ENCODE assay signal across 8 cellular contexts in genomic region chr1:966603-967295, GRCh38. TPM values are rescaled to one million over a fixed set of nuclear protein-coding genes. Genes with fewer than 3 reads are reported as not detected.
DNase-seq lines count a peak whose midpoint lies in the region; ATAC-seq, FAIRE-seq and TF ChIP-seq lines count a peak whose summit lies in the region.

No MANE protein-coding gene starts in this region.

- FAIRE-seq in RCC 7860 (lab: Jason Lieb, UNC), result no peak

- H3K4me3 ChIP-seq in prostate gland (peak overlapping the region; percentile 47 to 55), urinary bladder (ENCODE audit: low read depth, low read length) (peak overlapping the region; percentile 57)

- no peaks in the 10 kb centered on the region for H3K27me3 ChIP-seq in prostate gland (replicated peaks; ENCODE audit: insufficient read depth)

- peak; percentile 67 for DNase-seq in RCC 7860 (ENCODE audit: low spot score)
- DNase-seq in activated gamma-delta T cell treated with anti-CD3 and anti-CD28 coated beads, Interleukin-2, amount 50 U/mL, for 16 hours (ENCODE audit: low read depth), result peak; percentile 72
- DNase-seq in Right ventricle myocardium superior, result peak; percentile 83
- DNase-seq in prostate gland (ENCODE audit: low spot score), result peak; percentile 71
- DNase-seq in inferior parietal cortex (ENCODE audit: extremely low spot score), result no peak

- H3K27ac ChIP-seq in prostate gland, result peak overlapping the region; percentile 85 to 89
- peak overlapping the region; percentile 65 for H3K27ac ChIP-seq in urinary bladder (ENCODE audit: low read depth)

- ATAC-seq in HG02798 (IDR thresholded peaks at IDR 0.05; ENCODE audit: poor library complexity, unreplicated experiment), result peak; percentile 54
- ATAC-seq in Right ventricle myocardium superior (ENCODE audit: poor library complexity), result peak; percentile 58

- H3K4me1 ChIP-seq in prostate gland (replicated peaks) (peaks cover 6% of the 10 kb centered on the region), urinary bladder (ENCODE audit: insufficient read depth) (no peaks in the 10 kb centered on the region)

- no peaks in the 10 kb centered on the region for H3K9me3 ChIP-seq in prostate gland

- under 1% methylated on average over 59 of the region's 67 CpGs for WGBS in prostate gland
- WGBS in urinary bladder, result 1% methylated on average over 67 of the region's 67 CpGs

- no peaks in the 10 kb centered on the region for H3K36me3 ChIP-seq in prostate gland
- peaks cover 6% of the 10 kb centered on the region for H3K36me3 ChIP-seq in urinary bladder (ENCODE audit: insufficient read depth)

- no peak for TF ChIP-seq CTCF in prostate gland (IDR thresholded peaks at IDR 0.05)

- intact Hi-C loops in Right ventricle myocardium superior (cut with DNase I) (no loop called here), prostate gland (cut with DNase I) (loop anchor here (5.0 kb wide), 1 partner anchor 59 kb away; no protein-coding TSS in a partner anchor)

- TF ChIP-seq POLR2A in GM15510 (IDR thresholded peaks at IDR 0.05; ENCODE audit: borderline replicate concordance, extremely low read depth, insufficient read length) (peak; percentile 48), prostate gland (IDR thresholded peaks at IDR 0.05) (peak; percentile 75)

RNA-seq across cellular contexts. Expression of gene PLEKHN1, which starts 0.5 kb away (rescaled TPM):
- total RNA-seq in Right ventricle myocardium superior (not detected), prostate gland (1 to 10 TPM; 1.4 to 6.4 TPM), urinary bladder (1.1 TPM)
- 4.2 TPM for polyA plus RNA-seq in urinary bladder

RNA-seq across cellular contexts. Expression of gene KLHL17, which starts 6.4 kb away (rescaled TPM):
- 5.6 TPM for total RNA-seq in Right ventricle myocardium superior
- 10 to 100 TPM; 10.9 to 24.5 TPM for total RNA-seq in prostate gland
- 4.5 TPM for total RNA-seq in urinary bladder
- polyA plus RNA-seq in urinary bladder, result 12.0 TPM

RNA-seq across cellular contexts. Expression of gene NOC2L, which starts 7.7 kb away (rescaled TPM):
- total RNA-seq in Right ventricle myocardium superior (42.8 TPM), prostate gland (10 to 100 TPM; 43.2 to 65.5 TPM), urinary bladder (27.1 TPM)
- 59.5 TPM for polyA plus RNA-seq in urinary bladder

RNA-seq across cellular contexts. Expression of gene PERM1, which starts 15.1 kb away (rescaled TPM):
- total RNA-seq in Right ventricle myocardium superior (170 TPM), prostate gland (1 to 10 TPM in 1 of 2 donors, under 1 TPM in 1; 0.80 to 3.9 TPM), urinary bladder (0.32 TPM)
- 0.73 TPM for polyA plus RNA-seq in urinary bladder

RNA-seq across cellular contexts. Expression of gene HES4, which starts 33.1 kb away (rescaled TPM):
- 27.4 TPM for total RNA-seq in Right ventricle myocardium superior
- 10 to 100 TPM; 45.8 to 82.6 TPM for total RNA-seq in prostate gland
- total RNA-seq in urinary bladder, result 9.8 TPM
- 38.5 TPM for polyA plus RNA-seq in urinary bladder
